ENCODE assay signal across 23 cellular contexts in the genomic region with DNA sequence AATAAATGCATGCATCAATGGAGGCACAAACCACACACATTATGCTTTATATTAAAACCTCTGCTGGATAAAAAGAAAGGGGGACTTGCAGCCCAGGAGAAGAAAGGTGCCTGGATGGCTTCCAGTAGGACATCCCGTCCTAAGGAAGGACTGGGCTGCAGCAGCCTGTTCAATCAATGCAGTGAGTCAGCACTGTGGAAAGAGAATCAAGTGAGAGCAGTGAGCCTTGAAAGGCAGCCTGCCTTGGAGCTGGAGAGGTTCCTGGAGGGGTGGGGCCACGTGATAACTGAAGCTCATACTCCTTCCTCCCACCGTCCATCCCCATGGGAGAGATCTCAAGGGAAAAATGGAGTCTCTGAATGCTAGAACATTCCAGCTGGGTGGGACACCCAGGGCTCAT.
"Had no signal": no experiment of that assay in that cellular context is flagged by ENCODE, and none has a peak within 500 bp of the region (broad histone marks: within the 10 kb centered on the region; RNA-seq: fewer than 3 reads in every experiment).

No MANE protein-coding gene starts in this region.

- H3K36me3 ChIP-seq: neural progenitor cell, prostate gland, stomach, WERI-Rb-1 had no signal

- H2AFZ ChIP-seq: neural progenitor cell had no signal

- FAIRE-seq: frontal cortex, small intestine had no signal

- DNase-seq: activated CD4-positive, alpha-beta T cell treated with anti-CD3 and anti-CD28 coated beads for 1 hour; activated CD8-positive, alpha-beta memory T cell treated with anti-CD3 and anti-CD28 coated beads for 24 hours; activated CD8-positive, alpha-beta memory T cell treated with anti-CD3 and anti-CD28 coated beads, Interleukin-2, amount 50 U/mL, for 48 hours; activated effector memory CD4-positive, alpha-beta T cell treated with anti-CD3 and anti-CD28 coated beads, Interleukin-2, amount 50 U/mL, for 16 hours; activated naive CD4-positive, alpha-beta T cell treated with anti-CD3 and anti-CD28 coated beads, Interleukin-2, amount 50 U/mL, for 16 hours; activated T-cell treated with anti-CD3 and anti-CD28 coated beads, Interleukin-2, amount 50 U/mL, for 48 hours; dermis blood vessel endothelial cell; effector memory CD4-positive, alpha-beta T cell; islet precursor cell; small intestine; stimulated activated CD4-positive, alpha-beta T cell treated with anti-CD3 and anti-CD28 coated beads, Interleukin-4, amount 100 ng/mL, for 24 hours; stomach; T-helper 2 cell; WERI-Rb-1 had no signal

- H3K4me3 ChIP-seq: lung, neural progenitor cell, prostate gland, stomach had no signal

- H3K27ac Mint-ChIP-seq: mesothelial cell of epicardium; neural progenitor cell; stimulated activated effector memory CD8-positive, alpha-beta T cell treated with anti-CD3 and anti-CD28 coated beads, Interleukin-12 subunit alpha, Interleukin-12 subunit beta, amount 100 ng/mL, for 72 hours; type B pancreatic cell had no signal

- H3K4me3 Mint-ChIP-seq: mesothelial cell of epicardium; neural progenitor cell; stimulated activated effector memory CD8-positive, alpha-beta T cell treated with anti-CD3 and anti-CD28 coated beads, Interleukin-12 subunit alpha, Interleukin-12 subunit beta, amount 100 ng/mL, for 72 hours; type B pancreatic cell had no signal

- H3K9me3 Mint-ChIP-seq: stimulated activated effector memory CD8-positive, alpha-beta T cell treated with anti-CD3 and anti-CD28 coated beads, Interleukin-12 subunit alpha, Interleukin-12 subunit beta, amount 100 ng/mL, for 72 hours; type B pancreatic cell had no signal

- H3K4me1 Mint-ChIP-seq: mesothelial cell of epicardium; neural progenitor cell; stimulated activated effector memory CD8-positive, alpha-beta T cell treated with anti-CD3 and anti-CD28 coated beads, Interleukin-12 subunit alpha, Interleukin-12 subunit beta, amount 100 ng/mL, for 72 hours had no signal

- H3K9ac ChIP-seq: neural progenitor cell had no signal

- ATAC-seq: left lobe of liver; right cardiac atrium; stimulated activated effector memory CD8-positive, alpha-beta T cell treated with anti-CD3 and anti-CD28 coated beads, Interleukin-12 subunit alpha, Interleukin-12 subunit beta, amount 100 ng/mL, for 72 hours had no signal

- H3K9me3 ChIP-seq: prostate gland had no signal

- H3K4me2 ChIP-seq: neural progenitor cell had no signal

- H3K27me3 ChIP-seq: neural progenitor cell, stomach had no signal

- H3K36me3 Mint-ChIP-seq: neural progenitor cell; stimulated activated effector memory CD8-positive, alpha-beta T cell treated with anti-CD3 and anti-CD28 coated beads, Interleukin-12 subunit alpha, Interleukin-12 subunit beta, amount 100 ng/mL, for 72 hours; type B pancreatic cell had no signal

- H3K27ac ChIP-seq: neural progenitor cell, prostate gland, stomach, WERI-Rb-1 had no signal

- H3K4me1 ChIP-seq: neural progenitor cell, prostate gland, stomach had no signal
